1 cellular context compared by ENCODE assay signal in the genomic region with DNA sequence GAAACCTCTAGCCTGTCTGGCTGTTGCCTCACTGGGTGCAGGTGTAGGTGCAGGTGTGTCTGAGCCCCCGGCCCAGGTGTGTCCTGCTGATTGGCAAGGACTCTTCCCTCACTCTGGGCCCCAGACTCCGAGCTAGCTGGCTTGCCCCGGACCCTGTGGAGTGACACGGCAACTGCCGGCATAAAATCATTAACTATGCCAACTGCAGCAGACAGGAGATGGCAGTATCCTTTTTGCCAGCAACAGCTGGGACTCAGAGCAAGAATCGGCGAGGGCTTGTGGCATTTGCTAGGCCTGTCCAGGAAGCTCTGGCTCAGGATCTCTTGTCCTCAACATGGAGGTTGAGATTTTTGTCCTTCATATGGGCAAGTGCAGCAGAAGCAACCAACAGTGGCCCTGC.
A peak's percentile ranks its signal among the peaks of the same experiment; 100 is the strongest.
TF ChIP-seq lines count a peak whose summit lies in the region.

No MANE protein-coding gene starts in this region.

TF ChIP-seq in K562, 482 proteins besides CTCF, POLR2A, EP300 and RAD21:
- peak; percentile 50 for TF ChIP-seq POLR2G (IDR thresholded peaks at IDR 0.05; ENCODE audit: low read depth, low read length)
- TF ChIP-seq ZNF431 (CRISPR knock-in tag; IDR thresholded peaks at IDR 0.05): no peak
